Comparison of ENCODE assay signal across 24 cellular contexts in the genomic region with DNA sequence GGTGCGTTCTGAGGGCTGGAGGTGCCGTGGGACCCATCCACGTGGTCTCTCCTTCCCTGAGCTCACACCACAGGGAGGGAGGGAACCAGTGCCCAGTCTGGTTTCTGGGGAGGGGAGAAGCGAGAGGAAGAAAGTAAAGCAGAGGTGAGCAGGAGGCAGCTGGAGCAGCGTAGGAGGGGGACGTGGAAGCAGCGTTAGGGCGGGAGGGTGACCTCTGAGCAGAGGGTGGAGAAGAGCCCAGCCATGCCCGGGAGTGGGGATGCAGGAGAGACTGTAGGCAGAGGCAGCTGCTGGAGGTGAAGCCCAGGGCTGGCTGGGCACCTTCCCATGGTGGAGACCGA. TPM values are rescaled to one million over a fixed set of nuclear protein-coding genes. Genes with fewer than 3 reads are reported as not detected.
DNase-seq lines count a peak whose midpoint lies in the region; ATAC-seq and TF ChIP-seq lines count a peak whose summit lies in the region.
"Had no signal": no experiment of that assay in that cellular context is flagged by ENCODE, and none has a peak within 500 bp of the region (broad histone marks: within the 10 kb centered on the region; RNA-seq: fewer than 3 reads in every experiment).

No MANE protein-coding gene starts in this region.

- H3K4me3 Mint-ChIP-seq in activated naive CD4-positive, alpha-beta T cell treated with anti-CD3 and anti-CD28 coated beads for 36 hours, result no peak overlapping the region
- H3K4me3 Mint-ChIP-seq in HFFc6, result no peak overlapping the region
- no peak overlapping the region for H3K4me3 Mint-ChIP-seq in CD8-positive, alpha-beta T cell
- H3K4me3 Mint-ChIP-seq: CD8-positive, alpha-beta memory T cell had no signal

- no peaks in the 10 kb centered on the region for H3K9me3 ChIP-seq in CD8-positive, alpha-beta T cell (ENCODE audit: low read length)

- no peaks in the 10 kb centered on the region for H3K36me3 Mint-ChIP-seq in activated naive CD4-positive, alpha-beta T cell treated with anti-CD3 and anti-CD28 coated beads for 36 hours (ENCODE audit: low read depth)
- H3K36me3 Mint-ChIP-seq in HFFc6 (ENCODE audit: low read depth), result no peaks in the 10 kb centered on the region
- H3K36me3 Mint-ChIP-seq in CD8-positive, alpha-beta T cell, result no peaks in the 10 kb centered on the region
- H3K36me3 Mint-ChIP-seq: CD8-positive, alpha-beta memory T cell had no signal

- H3K4me1 ChIP-seq in CD8-positive, alpha-beta T cell (ENCODE audit: insufficient read depth, low read length), result no peaks in the 10 kb centered on the region

- CTCF ChIA-PET in activated naive CD4-positive, alpha-beta T cell treated with anti-CD3 and anti-CD28 coated beads for 36 hours (lab: Charles Lee), result no interaction called here
- CTCF ChIA-PET in CD8-positive, alpha-beta T cell (lab: Charles Lee), result no interaction called here

- POLR2A ChIA-PET in CD8-positive, alpha-beta T cell (lab: Charles Lee), result no interaction called here

- peaks cover 3% of the 10 kb centered on the region for H3K27me3 ChIP-seq in H7 (ENCODE audit: control insufficient read depth, insufficient read depth, low read length)
- no peaks in the 10 kb centered on the region for H3K27me3 ChIP-seq in CD8-positive, alpha-beta T cell (ENCODE audit: insufficient read depth, low read length)

- no peaks in the 10 kb centered on the region for H3K4me1 Mint-ChIP-seq in activated naive CD4-positive, alpha-beta T cell treated with anti-CD3 and anti-CD28 coated beads for 36 hours (ENCODE audit: low read depth)
- no peaks in the 10 kb centered on the region; the same call in 1 of the 2 replicates for H3K4me1 Mint-ChIP-seq in HFFc6 (ENCODE audit: low read depth)
- H3K4me1 Mint-ChIP-seq in CD8-positive, alpha-beta T cell (ENCODE audit: low read depth), result no peaks in the 10 kb centered on the region
- H3K4me1 Mint-ChIP-seq: CD8-positive, alpha-beta memory T cell had no signal

- H3K9me3 Mint-ChIP-seq in activated naive CD4-positive, alpha-beta T cell treated with anti-CD3 and anti-CD28 coated beads for 36 hours, result no peaks in the 10 kb centered on the region
- H3K9me3 Mint-ChIP-seq in HFFc6, result no peaks in the 10 kb centered on the region
- no peaks in the 10 kb centered on the region for H3K9me3 Mint-ChIP-seq in CD8-positive, alpha-beta T cell
- H3K9me3 Mint-ChIP-seq: CD8-positive, alpha-beta memory T cell had no signal

- peaks cover 33% of the 10 kb centered on the region for H3K27me3 Mint-ChIP-seq in activated naive CD4-positive, alpha-beta T cell treated with anti-CD3 and anti-CD28 coated beads for 36 hours (ENCODE audit: low read depth)
- H3K27me3 Mint-ChIP-seq in HFFc6 (ENCODE audit: insufficient read depth), result peaks cover 50% of the 10 kb centered on the region
- H3K27me3 Mint-ChIP-seq in CD8-positive, alpha-beta T cell (ENCODE audit: low read depth), result peaks cover 38% of the 10 kb centered on the region

- ATAC-seq in sciatic nerve, result no peak
- no peak for ATAC-seq in CD8-positive, alpha-beta T cell
- ATAC-seq: K562 had no signal

- H3K4me3 ChIP-seq in H7 (ENCODE audit: insufficient read depth, low read depth, low read length), result no peak overlapping the region
- H3K4me3 ChIP-seq in CD8-positive, alpha-beta T cell (ENCODE audit: low read depth, low read length), result no peak overlapping the region
- H3K4me3 ChIP-seq: K562 had no signal

- DNase-seq in H7 (peak; percentile 29), SW480 (ENCODE audit: low spot score) (peak; percentile 59), left kidney (ENCODE audit: low read depth, low spot score) (peak; percentile 76), sciatic nerve (ENCODE audit: low spot score) (peak; percentile 39), HFFc6 (no peak)
- no peak for DNase-seq in activated naive CD4-positive, alpha-beta T cell treated with anti-CD3 and anti-CD28 coated beads for 36 hours
- DNase-seq in CD8-positive, alpha-beta T cell, result no peak
- DNase-seq: C1 segment of cervical spinal cord; CD8-positive, alpha-beta memory T cell; DMS 273 treated with DMSO at 0.1 percent for 48 hours; DMS79; EL; GDM1; GOT3; Kasumi-1; MV-4-11; NCI-H1105 treated with DMSO at 0.1 percent for 48 hours; NCI-H146; NCI-H1930; NCI-H2107; NCI-H524 treated with DMSO at 0.1 percent for 48 hours; NCI-H774 had no signal

- no peak for TF ChIP-seq CTCF in HFFc6 (IDR thresholded peaks at IDR 0.05)
- no peak for TF ChIP-seq CTCF in CD8-positive, alpha-beta T cell (IDR thresholded peaks at IDR 0.05)

- intact Hi-C loops in sciatic nerve (cut with DNase I), result no loop called here
- intact Hi-C loops in activated naive CD4-positive, alpha-beta T cell treated with anti-CD3 and anti-CD28 coated beads for 36 hours (cut with micrococcal nuclease), result no loop called here
- intact Hi-C loops in CD8-positive, alpha-beta T cell (cut with DNase I, micrococcal nuclease), result no loop called here

- H3K27ac ChIP-seq in CD8-positive, alpha-beta T cell (ENCODE audit: low read depth, low read length), result no peak overlapping the region

- no peaks in the 10 kb centered on the region for H3K36me3 ChIP-seq in H7 (replicated peaks; ENCODE audit: control insufficient read depth, insufficient read depth, low read length)
- H3K36me3 ChIP-seq in CD8-positive, alpha-beta T cell (ENCODE audit: insufficient read depth, low read length), result no peaks in the 10 kb centered on the region

- H3K27ac Mint-ChIP-seq in activated naive CD4-positive, alpha-beta T cell treated with anti-CD3 and anti-CD28 coated beads for 36 hours, result no peak overlapping the region
- no peak overlapping the region for H3K27ac Mint-ChIP-seq in HFFc6
- no peak overlapping the region for H3K27ac Mint-ChIP-seq in CD8-positive, alpha-beta T cell
- H3K27ac Mint-ChIP-seq: CD8-positive, alpha-beta memory T cell had no signal

RNA-seq across cellular contexts. Expression of gene FGF3, which starts 45.3 kb away (rescaled TPM):
- 0.15 TPM in 1 of 2 replicates, not detected in the other for total RNA-seq in H7 (2014; rRNA removed; shearing (Covaris generic))
- not detected for total RNA-seq in sciatic nerve
- not detected for total RNA-seq in activated naive CD4-positive, alpha-beta T cell treated with anti-CD3 and anti-CD28 coated beads for 36 hours
- not detected for total RNA-seq in HFFc6 (2021; fragmentation: NEBNext Ultra II Directional; extraction: Animal tissue kit (Norgen Biotek cat#: 25700))
- not detected for total RNA-seq in CD8-positive, alpha-beta T cell
- total RNA-seq: CD8-positive, alpha-beta memory T cell; K562; MCF 10A had no signal

Comparison
In these comparisons a context has a peak if more than half of its experiments do, and no peak if none do; other contexts are left out.
1. DNase-seq: peak in H7 (single experiment), SW480 (single experiment), left kidney (single experiment) and sciatic nerve (single experiment); none in activated naive CD4-positive, alpha-beta T cell treated with anti-CD3 and anti-CD28 coated beads for 36 hours (single experiment), HFFc6 (single experiment) and CD8-positive, alpha-beta T cell (0 of 7).